In the genomic region with DNA sequence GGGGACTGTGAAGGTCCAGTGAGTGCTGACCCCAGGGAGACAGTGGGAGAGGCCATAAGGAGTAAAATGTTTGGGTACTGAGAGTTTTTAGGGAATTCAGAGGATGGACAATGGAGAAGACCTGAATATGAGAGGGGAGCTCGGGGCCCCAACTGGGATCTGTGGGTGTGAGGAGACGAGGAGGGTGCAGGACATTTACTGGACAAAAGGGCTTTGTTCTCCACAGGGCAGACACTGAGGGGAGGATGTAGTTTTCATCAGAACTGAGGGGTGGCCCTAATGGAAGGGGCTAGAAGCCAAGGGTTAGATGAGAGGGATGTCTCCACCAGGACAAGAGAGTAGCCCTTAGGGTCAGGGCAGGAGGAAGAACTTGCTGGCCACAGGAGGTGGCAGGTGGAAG, we compare ENCODE assay signal across 21 cellular contexts. TPM values are rescaled to one million over a fixed set of nuclear protein-coding genes. Genes with fewer than 3 reads are reported as not detected.
DNase-seq lines count a peak whose midpoint lies in the region; ATAC-seq and TF ChIP-seq lines count a peak whose summit lies in the region.
"Had no signal": no experiment of that assay in that cellular context is flagged by ENCODE, and none has a peak within 500 bp of the region (broad histone marks: within the 10 kb centered on the region; RNA-seq: fewer than 3 reads in every experiment).

No MANE protein-coding gene starts in this region.

- intact Hi-C loops in adrenal gland (cut with DNase I), result loop anchor here (5.0 to 10.0 kb wide), 3 partner anchors 130 to 280 kb away; no protein-coding TSS in a partner anchor
- intact Hi-C loops in ascending aorta (cut with DNase I), result loop anchor here (5.0 kb wide), 4 partner anchors 45 to 280 kb away; a partner anchor contains a TSS

- H3K27me3 ChIP-seq in adrenal gland (no peaks in the 10 kb centered on the region), ascending aorta (no peaks in the 10 kb centered on the region)
- H3K27me3 ChIP-seq: heart right ventricle, MG63, right atrium auricular region, stomach, upper lobe of right lung had no signal

- no peak for TF ChIP-seq POLR2A in adrenal gland (IDR thresholded peaks at IDR 0.05)

- H3K27ac ChIP-seq in adrenal gland, result peak overlapping the region in 3 of 5 donors; percentile 75 to 88 (median 86)
- no peak overlapping the region for H3K27ac ChIP-seq in ascending aorta
- H3K27ac ChIP-seq: heart right ventricle, right atrium auricular region, stomach, upper lobe of right lung, VCaP had no signal

- DNase-seq in COLO829 (ENCODE audit: low spot score), result peak; percentile 69
- DNase-seq in adrenal gland, result no peak
- DNase-seq in globus pallidus (ENCODE audit: low spot score), result peak; percentile 85
- DNase-seq in pons (ENCODE audit: low spot score), result peak; percentile 87
- DNase-seq in activated CD4-positive, alpha-beta T cell treated with anti-CD3 and anti-CD28 coated beads for 4 hours, result no peak
- no peak for DNase-seq in ascending aorta (ENCODE audit: low spot score in 2 of 2)
- DNase-seq: activated CD4-positive, alpha-beta T cell treated with anti-CD3 and anti-CD28 coated beads, Interleukin-2, amount 50 U/mL, for 4 hours; activated effector memory CD4-positive, alpha-beta T cell treated with anti-CD3 and anti-CD28 coated beads, Interleukin-2, amount 50 U/mL, for 16 hours; Caco-2; HCEC 1CT; heart right ventricle; MG63; NCI-H2081 treated with DMSO at 0.1 percent for 48 hours; stimulated activated CD4-positive, alpha-beta T cell treated with anti-CD3 and anti-CD28 coated beads, Interleukin-12 subunit alpha, Interleukin-12 subunit beta, amount 100 ng/mL, for 4 hours; stomach; upper lobe of right lung had no signal

- H3K9me3 ChIP-seq in adrenal gland (replicated peaks in 1 of 3) (no peaks in the 10 kb centered on the region), ascending aorta (no peaks in the 10 kb centered on the region)
- H3K9me3 ChIP-seq: A549, Caco-2, heart right ventricle, MG63, right atrium auricular region, stomach, upper lobe of right lung had no signal

- no peaks in the 10 kb centered on the region for H3K36me3 ChIP-seq in adrenal gland (replicated peaks in 1 of 2)
- no peaks in the 10 kb centered on the region for H3K36me3 ChIP-seq in ascending aorta
- H3K36me3 ChIP-seq: heart right ventricle, MG63, right atrium auricular region, stomach, upper lobe of right lung had no signal

- 81 to 94% (median 85%) methylated on average over 2 of the region's 2 CpGs for WGBS in adrenal gland, 4 donors

- ATAC-seq in GM21825 (IDR thresholded peaks at IDR 0.05; ENCODE audit: unreplicated experiment) (no peak), SK-N-SH treated with all-trans-retinoic acid at 6 μM for 48 hours (no peak)
- ATAC-seq: A549, heart right ventricle, upper lobe of right lung had no signal

- H3K4me3 ChIP-seq in adrenal gland, result no peak overlapping the region
- H3K4me3 ChIP-seq in ascending aorta, result no peak overlapping the region
- H3K4me3 ChIP-seq: A549, heart right ventricle, MG63, right atrium auricular region, stomach, upper lobe of right lung had no signal

- TF ChIP-seq CTCF in adrenal gland (IDR thresholded peaks at IDR 0.05), result no peak
- TF ChIP-seq CTCF in ascending aorta (IDR thresholded peaks at IDR 0.05), result no peak

- peaks cover 9 to 22% of the 10 kb centered on the region in 2 donors for H3K4me1 ChIP-seq in adrenal gland (replicated peaks in 1 of 2)
- peaks cover 0 to 4% of the 10 kb centered on the region in 2 donors for H3K4me1 ChIP-seq in ascending aorta
- H3K4me1 ChIP-seq: Caco-2 had no signal

TF ChIP-seq in SK-N-SH treated with all-trans-retinoic acid at 6 μM for 48 hours, 23 proteins besides CTCF, POLR2A, EP300 and RAD21:
- TF ChIP-seq, protein P1, sequence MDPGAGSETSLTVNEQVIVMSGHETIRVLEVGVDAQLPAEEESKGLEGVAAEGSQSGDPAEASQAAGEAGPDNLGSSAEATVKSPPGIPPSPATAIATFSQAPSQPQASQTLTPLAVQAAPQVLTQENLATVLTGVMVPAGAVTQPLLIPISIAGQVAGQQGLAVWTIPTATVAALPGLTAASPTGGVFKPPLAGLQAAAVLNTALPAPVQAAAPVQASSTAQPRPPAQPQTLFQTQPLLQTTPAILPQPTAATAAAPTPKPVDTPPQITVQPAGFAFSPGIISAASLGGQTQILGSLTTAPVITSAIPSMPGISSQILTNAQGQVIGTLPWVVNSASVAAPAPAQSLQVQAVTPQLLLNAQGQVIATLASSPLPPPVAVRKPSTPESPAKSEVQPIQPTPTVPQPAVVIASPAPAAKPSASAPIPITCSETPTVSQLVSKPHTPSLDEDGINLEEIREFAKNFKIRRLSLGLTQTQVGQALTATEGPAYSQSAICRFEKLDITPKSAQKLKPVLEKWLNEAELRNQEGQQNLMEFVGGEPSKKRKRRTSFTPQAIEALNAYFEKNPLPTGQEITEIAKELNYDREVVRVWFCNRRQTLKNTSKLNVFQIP (CRISPR knock-in tag; IDR thresholded peaks at IDR 0.05; ENCODE audit: borderline replicate concordance, low read depth), result no peak
- TF ChIP-seq ARNTL (CRISPR knock-in tag; IDR thresholded peaks at IDR 0.05; ENCODE audit: borderline replicate concordance, low read depth) (no peak), CSDC2 (CRISPR knock-in tag; IDR thresholded peaks at IDR 0.05) (no peak)
TF ChIP-seq in SK-N-SH treated with all-trans-retinoic acid at 6 μM for 48 hours: peak in this region for 0.

RNA-seq across cellular contexts. Expression of a gene that starts 30.0 kb away (rescaled TPM):
- total RNA-seq in adrenal gland (10 to 100 TPM in 3 of 8 donors, 1 to 10 TPM in 5; 2.3 to 33.2 (median 8.4) TPM), ascending aorta (5.2 TPM)
- 10 to 100 TPM in 1 of 3 donors, 1 to 10 TPM in 2; 3.3 to 11.2 (median 3.3) TPM for polyA plus RNA-seq in adrenal gland

RNA-seq across cellular contexts. Expression of a gene that starts 46.2 kb away (rescaled TPM):
- 10 to 100 TPM; 15.4 to 22.9 (median 17.8) TPM for total RNA-seq in adrenal gland
- polyA plus RNA-seq in adrenal gland, result 10 to 100 TPM in 1 of 3 donors, 1 to 10 TPM in 2; 4.4 to 12.8 (median 6.7) TPM
- 8.1 TPM for total RNA-seq in ascending aorta

Comparison
In these comparisons a context has a peak if more than half of its experiments do, and no peak if none do; other contexts are left out.
1. DNase-seq: peak in COLO829 (single experiment), globus pallidus (single experiment) and pons (single experiment); none in adrenal gland (0 of 7), activated CD4-positive, alpha-beta T cell treated with anti-CD3 and anti-CD28 coated beads for 4 hours (0 of 2) and ascending aorta (0 of 2).
2. H3K27ac ChIP-seq: peak in adrenal gland (3 of 5); none in ascending aorta (0 of 2).